ENCODE assay signal across 1 cellular context in the genomic region with DNA sequence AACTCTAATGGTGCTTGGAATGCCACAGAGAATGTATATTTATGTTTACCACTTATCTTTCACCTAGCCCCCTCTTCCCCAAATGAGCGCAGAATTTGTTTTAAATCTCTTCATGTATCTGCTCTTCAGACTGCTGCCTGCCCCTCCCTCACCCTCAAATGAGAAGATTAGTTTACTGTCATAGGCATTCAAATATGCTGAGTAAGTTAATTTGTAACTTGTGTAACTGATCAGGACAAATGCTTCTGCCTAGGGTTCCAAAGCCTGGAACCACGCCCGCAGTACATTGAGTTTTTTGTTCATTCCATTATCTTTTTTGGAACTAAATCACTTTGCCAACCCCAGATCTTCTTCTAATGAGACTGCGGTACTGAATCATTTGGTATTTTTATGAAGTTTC.
TF ChIP-seq lines count a peak whose summit lies in the region.

No MANE protein-coding gene starts in this region.

TF ChIP-seq in A549, 52 proteins besides CTCF, POLR2A, EP300 and RAD21 (continued from another document):
- TF ChIP-seq, protein P1, sequence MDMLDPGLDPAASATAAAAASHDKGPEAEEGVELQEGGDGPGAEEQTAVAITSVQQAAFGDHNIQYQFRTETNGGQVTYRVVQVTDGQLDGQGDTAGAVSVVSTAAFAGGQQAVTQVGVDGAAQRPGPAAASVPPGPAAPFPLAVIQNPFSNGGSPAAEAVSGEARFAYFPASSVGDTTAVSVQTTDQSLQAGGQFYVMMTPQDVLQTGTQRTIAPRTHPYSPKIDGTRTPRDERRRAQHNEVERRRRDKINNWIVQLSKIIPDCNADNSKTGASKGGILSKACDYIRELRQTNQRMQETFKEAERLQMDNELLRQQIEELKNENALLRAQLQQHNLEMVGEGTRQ (IDR thresholded peaks at IDR 0.05), result no peak
- no peak for TF ChIP-seq HDAC2 (IDR thresholded peaks at IDR 0.05)
- TF ChIP-seq, protein P2, sequence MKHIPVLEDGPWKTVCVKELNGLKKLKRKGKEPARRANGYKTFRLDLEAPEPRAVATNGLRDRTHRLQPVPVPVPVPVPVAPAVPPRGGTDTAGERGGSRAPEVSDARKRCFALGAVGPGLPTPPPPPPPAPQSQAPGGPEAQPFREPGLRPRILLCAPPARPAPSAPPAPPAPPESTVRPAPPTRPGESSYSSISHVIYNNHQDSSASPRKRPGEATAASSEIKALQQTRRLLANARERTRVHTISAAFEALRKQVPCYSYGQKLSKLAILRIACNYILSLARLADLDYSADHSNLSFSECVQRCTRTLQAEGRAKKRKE (CRISPR knock-in tag; IDR thresholded peaks at IDR 0.05; ENCODE audit: low read depth), result no peak
- TF ChIP-seq EHF (CRISPR knock-in tag; IDR thresholded peaks at IDR 0.05), result no peak
- TF ChIP-seq MAFK (IDR thresholded peaks at IDR 0.05; ENCODE audit: partially characterized antibody), result peak; percentile 81
- TF ChIP-seq, protein P3, sequence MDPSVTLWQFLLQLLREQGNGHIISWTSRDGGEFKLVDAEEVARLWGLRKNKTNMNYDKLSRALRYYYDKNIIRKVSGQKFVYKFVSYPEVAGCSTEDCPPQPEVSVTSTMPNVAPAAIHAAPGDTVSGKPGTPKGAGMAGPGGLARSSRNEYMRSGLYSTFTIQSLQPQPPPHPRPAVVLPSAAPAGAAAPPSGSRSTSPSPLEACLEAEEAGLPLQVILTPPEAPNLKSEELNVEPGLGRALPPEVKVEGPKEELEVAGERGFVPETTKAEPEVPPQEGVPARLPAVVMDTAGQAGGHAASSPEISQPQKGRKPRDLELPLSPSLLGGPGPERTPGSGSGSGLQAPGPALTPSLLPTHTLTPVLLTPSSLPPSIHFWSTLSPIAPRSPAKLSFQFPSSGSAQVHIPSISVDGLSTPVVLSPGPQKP (IDR thresholded peaks at IDR 0.05; ENCODE audit: low read depth, low read length), result no peak
TF ChIP-seq in A549: peak in this region for 1.
